ENCODE assay signal across 28 cellular contexts in genomic region chr7:16399916-16400895, GRCh38. TPM values are rescaled to one million over a fixed set of nuclear protein-coding genes. Genes with fewer than 3 reads are reported as not detected.
DNase-seq lines count a peak whose midpoint lies in the region; ATAC-seq, FAIRE-seq and TF ChIP-seq lines count a peak whose summit lies in the region.
"Had no signal": no experiment of that assay in that cellular context is flagged by ENCODE, and none has a peak within 500 bp of the region (broad histone marks: within the 10 kb centered on the region; RNA-seq: fewer than 3 reads in every experiment).

No MANE protein-coding gene starts in this region.

- TF ChIP-seq CTCF in bronchial epithelial cell (IDR thresholded peaks at IDR 0.05; ENCODE audit: insufficient read depth, low read length, severe bottlenecking), result no peak
- no peak for TF ChIP-seq CTCF in neural cell (IDR thresholded peaks at IDR 0.05; ENCODE audit: poor library complexity, severe bottlenecking)

- H3K36me3 ChIP-seq in HUES6 (ENCODE audit: control insufficient read depth, insufficient read depth, low read length) (peaks cover 17% of the 10 kb centered on the region), bronchial epithelial cell (ENCODE audit: control insufficient read depth, insufficient read depth, low read length) (no peaks in the 10 kb centered on the region), neural cell (ENCODE audit: insufficient read depth, low read length) (peaks cover 21% of the 10 kb centered on the region)
- H3K36me3 ChIP-seq: thoracic aorta had no signal

- no peak for ATAC-seq in HG03175 (IDR thresholded peaks at IDR 0.05; ENCODE audit: unreplicated experiment)
- no peak for ATAC-seq in GM18867 (IDR thresholded peaks at IDR 0.05; ENCODE audit: unreplicated experiment)
- ATAC-seq: activated CD4-positive, CD25-positive, alpha-beta regulatory T cell treated with anti-CD3 and anti-CD28 coated beads, Interleukin-2, amount 50 U/mL, for 24 hours; activated naive CD8-positive, alpha-beta T cell treated with anti-CD3 and anti-CD28 coated beads, Interleukin-2, amount 50 U/mL, for 24 hours; left colon; mucosa of descending colon; stimulated activated naive CD8-positive, alpha-beta T cell treated with anti-CD3 and anti-CD28 coated beads, Interleukin-15, Interleukin-2, amounts not matched to agents 100 U/mL and 50 U/mL, for 24 hours; T-helper 17 cell had no signal

- H3F3A ChIP-seq in neural cell (ENCODE audit: insufficient read depth, low read length, poor library complexity, severe bottlenecking), result no peaks in the 10 kb centered on the region

- no peak overlapping the region for H3K27ac ChIP-seq in HUES6 (ENCODE audit: low read depth, low read length)
- no peak overlapping the region for H3K27ac ChIP-seq in neural cell (ENCODE audit: low read length)
- H3K27ac ChIP-seq: PC-9, thoracic aorta had no signal

- FAIRE-seq in bronchial epithelial cell (lab: Jason Lieb, UNC), result peak; percentile 99
- FAIRE-seq: G401.6 had no signal

- H3K4me3 ChIP-seq in HUES6 (ENCODE audit: low read depth, low read length) (0 out of 2 replicates have a peak overlapping the region, but pooled peaks have one; percentile 0), bronchial epithelial cell (ENCODE audit: low read depth, low read length) (no peak overlapping the region), neural cell (ENCODE audit: low read length) (no peak overlapping the region)
- H3K4me3 ChIP-seq: mucosa of descending colon, PC-9, smooth muscle cell, thoracic aorta had no signal

- H3K79me2 ChIP-seq in neural cell (replicated peaks; ENCODE audit: insufficient read depth, low read length), result no peaks in the 10 kb centered on the region

- H3K4me1 ChIP-seq in HUES6 (ENCODE audit: control insufficient read depth, insufficient read depth, low read length), result no peaks in the 10 kb centered on the region

- H3K9ac ChIP-seq in HUES6 (ENCODE audit: low read length), result no peak overlapping the region
- H3K9ac ChIP-seq in neural cell (ENCODE audit: low read length), result no peak overlapping the region

- H4K20me1 ChIP-seq in neural cell (ENCODE audit: insufficient read depth), result no peaks in the 10 kb centered on the region

- H3K9me3 ChIP-seq in HUES6 (ENCODE audit: control insufficient read depth, insufficient read depth, low read depth, low read length) (peaks cover 48% of the 10 kb centered on the region), neural cell (ENCODE audit: low read length) (peaks cover 35% of the 10 kb centered on the region)

- H3K4me2 ChIP-seq in neural cell (ENCODE audit: low read length), result no peak overlapping the region
- H3K4me2 ChIP-seq: PC-9, smooth muscle cell had no signal

- H2AFZ ChIP-seq in neural cell (ENCODE audit: low read depth, low read length), result no peak overlapping the region
- H2AFZ ChIP-seq: PC-9 had no signal

- no peak for TF ChIP-seq RAD21 in neural cell (conservative IDR thresholded peaks at IDR 0.05)

- H3K27me3 ChIP-seq in HUES6 (ENCODE audit: control insufficient read depth, insufficient read depth, low read length) (no peaks in the 10 kb centered on the region), bronchial epithelial cell (ENCODE audit: control insufficient read depth, insufficient read depth, low read length) (no peaks in the 10 kb centered on the region), neural cell (ENCODE audit: insufficient read depth, low read depth, low read length) (no peaks in the 10 kb centered on the region)

- DNase-seq in Daoy (ENCODE audit: low read depth) (peak; percentile 19), bronchial epithelial cell (ENCODE audit: low read depth) (no peak), SHP77 (lab: John Stamatoyannopoulos, UW) (no peak), HK-2 (ENCODE audit: unreplicated experiment) (no peak)
- DNase-seq: ACHN; activated CD4-positive, alpha-beta T cell treated with anti-CD3 and anti-CD28 coated beads, Interleukin-2, amount 50 U/mL, for 48 hours; activated naive CD4-positive, alpha-beta T cell; activated naive CD8-positive, alpha-beta T cell treated with anti-CD3 and anti-CD28 coated beads, Interleukin-2, amount 50 U/mL, for 24 hours; HFFc6; hypothalamus; immature natural killer cell; Kasumi-1; left colon; mucosa of descending colon; NCI-H1436; NCI-H2081 treated with DMSO at 0.1 percent for 48 hours; NCI-H345; PC-9; stimulated activated naive CD8-positive, alpha-beta T cell treated with anti-CD3 and anti-CD28 coated beads, Interleukin-15, Interleukin-2, amounts not matched to agents 100 U/mL and 50 U/mL, for 24 hours; T-helper 17 cell had no signal

- H3K9me2 ChIP-seq in neural cell (ENCODE audit: insufficient read depth, low read length), result no peaks in the 10 kb centered on the region

- TF ChIP-seq EP300 in neural cell (conservative IDR thresholded peaks at IDR 0.05; ENCODE audit: poor library complexity, severe bottlenecking), result peak; percentile 67

TF ChIP-seq in neural cell, 6 proteins besides CTCF, POLR2A, EP300 and RAD21:
- no peak for TF ChIP-seq POLR2AphosphoS5 (IDR thresholded peaks at IDR 0.05)

RNA-seq across cellular contexts. Expression of gene CRPPA, which starts 21.1 kb away (rescaled TPM):
- 0.11 and 0.65 TPM in 2 replicates for total RNA-seq in Daoy (2014; rRNA removed; shearing (Covaris generic))
- total RNA-seq in bronchial epithelial cell, result 0.26 and 0.64 TPM in 2 replicates
- 0.05 and 0.12 TPM in 2 replicates for polyA plus RNA-seq in neural cell
- 2.4 and 3.5 TPM in 2 replicates for polyA minus RNA-seq in neural cell
